Comparison of ENCODE assay signal across 19 cellular contexts in genomic region chr4:998096-998691, GRCh38. TPM values are rescaled to one million over a fixed set of nuclear protein-coding genes. Genes with fewer than 3 reads are reported as not detected.
DNase-seq lines count a peak whose midpoint lies in the region; ATAC-seq and TF ChIP-seq lines count a peak whose summit lies in the region.
"Had no signal": no experiment of that assay in that cellular context is flagged by ENCODE, and none has a peak within 500 bp of the region (broad histone marks: within the 10 kb centered on the region; RNA-seq: fewer than 3 reads in every experiment).

No MANE protein-coding gene starts in this region.

- intact Hi-C loops in left ventricle myocardium inferior (cut with micrococcal nuclease) (no loop called here), left cardiac atrium (cut with DNase I) (no loop called here)

- no peaks in the 10 kb centered on the region for H3K9me3 ChIP-seq in left ventricle myocardium inferior (replicated peaks)
- H3K9me3 ChIP-seq: adrenal gland, colonic mucosa had no signal

- H3K4me1 Mint-ChIP-seq in glutamatergic neuron (ENCODE audit: low read depth, unreplicated experiment) (peaks cover 3% of the 10 kb centered on the region), type B pancreatic cell (ENCODE audit: unreplicated experiment) (no peaks in the 10 kb centered on the region)

- DNase-seq in left ventricle myocardium inferior: no peak
- no peak for DNase-seq in left cardiac atrium
- peak; percentile 8 for DNase-seq in OCI-M1 (lab: John Stamatoyannopoulos, UW)
- DNase-seq in glutamatergic neuron: no peak
- no peak for DNase-seq in type B pancreatic cell (ENCODE audit: extremely low spot score, unreplicated experiment)
- no peak for DNase-seq in GM13977 (ENCODE audit: low spot score)
- no peak for DNase-seq in NCI-H2081 (lab: John Stamatoyannopoulos, UW)
- no peak for DNase-seq in HK-2 (ENCODE audit: unreplicated experiment)
- DNase-seq: activated gamma-delta T cell treated with Interleukin-2 at 50 U/mL for 16 hours; colonic mucosa; HCEC 1CT; KBM-7; NCI-H1694 treated with DMSO at 0.1 percent for 48 hours; NCI-H774; SHP77 treated with DMSO at 0.1 percent for 48 hours; stimulated activated CD4-positive, alpha-beta T cell treated with anti-CD3 and anti-CD28 coated beads, Interleukin-12 subunit alpha, Interleukin-12 subunit beta, amount 100 ng/mL, for 4 hours; T-helper 1 cell; trophoblast cell had no signal

- peak overlapping the region; percentile 9 for H3K27ac Mint-ChIP-seq in glutamatergic neuron (ENCODE audit: unreplicated experiment)
- no peak overlapping the region for H3K27ac Mint-ChIP-seq in type B pancreatic cell

- ATAC-seq in left cardiac atrium: no peak

- H3K27me3 Mint-ChIP-seq in glutamatergic neuron (ENCODE audit: unreplicated experiment): peaks cover 14% of the 10 kb centered on the region
- peaks cover 48% of the 10 kb centered on the region for H3K27me3 Mint-ChIP-seq in type B pancreatic cell

- TF ChIP-seq CTCF in left ventricle myocardium inferior (IDR thresholded peaks at IDR 0.05; ENCODE audit: borderline replicate concordance) (no peak), glutamatergic neuron (IDR thresholded peaks at IDR 0.05; ENCODE audit: partially characterized antibody, unreplicated experiment) (no peak), type B pancreatic cell (conservative IDR thresholded peaks at IDR 0.05) (no peak), GM13977 (IDR thresholded peaks at IDR 0.05; ENCODE audit: extremely low read depth, insufficient read depth, missing control alignments) (no peak)

- H3K36me3 Mint-ChIP-seq in glutamatergic neuron (ENCODE audit: unreplicated experiment) (no peaks in the 10 kb centered on the region), type B pancreatic cell (no peaks in the 10 kb centered on the region)

- H3K4me3 ChIP-seq in left ventricle myocardium inferior: peak overlapping the region; percentile 61
- H3K4me3 ChIP-seq: colonic mucosa had no signal

- H3K36me3 ChIP-seq in left ventricle myocardium inferior: no peaks in the 10 kb centered on the region
- H3K36me3 ChIP-seq: adrenal gland, colonic mucosa had no signal

- H3K27ac ChIP-seq in left ventricle myocardium inferior (replicated peaks): no peak overlapping the region
- H3K27ac ChIP-seq: adrenal gland, colonic mucosa had no signal

- peaks cover 71% of the 10 kb centered on the region for H3K27me3 ChIP-seq in left ventricle myocardium inferior (ENCODE audit: low read depth)

- in situ Hi-C loops in GM13977 (cut with MboI; ENCODE audit: low pct_unique_long_range_greater_than_20kb, low sequenced_read_pairs, unreplicated experiment): no loop called here

- H3K9me3 Mint-ChIP-seq in glutamatergic neuron (ENCODE audit: unreplicated experiment) (peaks cover 6% of the 10 kb centered on the region), type B pancreatic cell (no peaks in the 10 kb centered on the region)

- H3K4me1 ChIP-seq in left ventricle myocardium inferior: peaks cover 29% of the 10 kb centered on the region

- H3K4me3 Mint-ChIP-seq in glutamatergic neuron (ENCODE audit: unreplicated experiment) (peak overlapping the region; percentile 46), type B pancreatic cell (peak overlapping the region; percentile 70)

RNA-seq across cellular contexts. Expression of gene SLC26A1, which starts 5.0 kb away (rescaled TPM):
- total RNA-seq in left ventricle myocardium inferior (not detected), left cardiac atrium (under 1 TPM in 1 of 2 donors, not detected in 1; 0.27 TPM), glutamatergic neuron (ENCODE audit: unreplicated experiment) (0.54 TPM), type B pancreatic cell (ENCODE audit: low replicate concordance) (2.8 and 3.8 TPM in 2 replicates)

RNA-seq across cellular contexts. Expression of gene IDUA, which starts 11.3 kb away (rescaled TPM):
- total RNA-seq in left ventricle myocardium inferior (9.0 TPM), left cardiac atrium (10 to 100 TPM; 15.4 to 18.7 TPM), glutamatergic neuron (ENCODE audit: unreplicated experiment) (20.3 TPM), type B pancreatic cell (ENCODE audit: low replicate concordance) (20.7 and 37.2 TPM in 2 replicates)

RNA-seq across cellular contexts. Expression of gene FGFRL1, which starts 13.2 kb away (rescaled TPM):
- total RNA-seq in left ventricle myocardium inferior (22.4 TPM), left cardiac atrium (10 to 100 TPM; 21.6 to 29.0 TPM), glutamatergic neuron (ENCODE audit: unreplicated experiment) (20.9 TPM), type B pancreatic cell (ENCODE audit: low replicate concordance) (20.5 and 30.9 TPM in 2 replicates)

RNA-seq across cellular contexts. Expression of gene DGKQ, which starts 24.8 kb away (rescaled TPM):
- total RNA-seq in left ventricle myocardium inferior (3.5 TPM), left cardiac atrium (1 to 10 TPM; 5.1 to 5.6 TPM), glutamatergic neuron (ENCODE audit: unreplicated experiment) (26.2 TPM), type B pancreatic cell (ENCODE audit: low replicate concordance) (17.0 and 21.2 TPM in 2 replicates)
